ENCODE assay signal across 8 cellular contexts in the genomic region with DNA sequence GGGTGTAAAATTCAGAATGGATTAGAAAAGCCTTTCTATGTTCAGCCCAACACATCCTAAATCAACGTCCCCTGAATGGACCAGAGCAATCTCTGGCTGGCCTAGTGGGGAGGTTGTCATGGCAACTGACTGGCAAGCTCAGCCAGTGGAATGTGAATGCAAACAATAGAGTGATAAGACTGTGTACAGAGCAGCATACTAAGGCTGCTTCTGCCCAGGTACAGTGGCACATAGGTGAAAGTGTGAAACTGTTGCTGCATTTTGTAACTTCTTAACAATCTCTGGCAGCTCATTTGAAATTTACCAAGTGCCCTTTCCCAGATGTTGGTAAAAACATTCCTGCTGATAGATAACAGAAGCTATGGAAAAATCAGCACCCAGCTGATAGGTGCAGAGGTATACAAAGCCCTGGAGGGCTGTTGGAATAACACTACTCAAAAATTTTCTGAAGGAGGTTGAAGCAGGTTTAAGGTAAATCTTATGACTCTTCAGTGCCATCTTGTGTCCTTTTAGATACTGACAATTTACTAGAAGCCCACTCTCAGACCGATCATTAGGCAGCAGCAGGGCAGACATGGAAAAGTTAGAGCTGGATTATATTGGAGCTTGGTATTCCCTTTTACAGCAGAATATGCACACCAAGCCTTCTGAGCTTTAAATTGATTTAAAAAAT.
DNase-seq lines count a peak whose midpoint lies in the region; FAIRE-seq and TF ChIP-seq lines count a peak whose summit lies in the region.

No MANE protein-coding gene starts in this region.

- H3K4me3 Mint-ChIP-seq in nephron progenitor cell = no peak overlapping the region

- H3K27ac ChIP-seq in 22Rv1 (no peak overlapping the region), fibroblast of lung (ENCODE audit: insufficient read depth, low read length) (no peak overlapping the region)

- H3K4me1 Mint-ChIP-seq in nephron progenitor cell = peaks cover 33% of the 10 kb centered on the region

- H3K27me3 ChIP-seq in fibroblast of lung (ENCODE audit: control insufficient read depth, insufficient read depth, low read length) = no peaks in the 10 kb centered on the region

- TF ChIP-seq CTCF in 22Rv1 (IDR thresholded peaks at IDR 0.05) (peak; percentile 72), GM10248 (IDR thresholded peaks at IDR 0.05; ENCODE audit: control extremely low read depth, extremely low read depth, low read depth, missing control alignments) (peak; percentile 37), fibroblast of lung (conservative IDR thresholded peaks at IDR 0.05 in 1 of 2, IDR thresholded peaks at IDR 0.05 in 1 of 2; ENCODE audit: low read depth in 1 of 2, low read length in 2 of 2) (peak; percentile 17 to 44), nephron progenitor cell (IDR thresholded peaks at IDR 0.05) (peak; percentile 57)

- no peaks in the 10 kb centered on the region for H3K79me2 ChIP-seq in fibroblast of lung (ENCODE audit: control insufficient read depth, insufficient read depth, low read length)

- POLR2A ChIA-PET in GM10248 (lab: Yijun Ruan, JAX) = no interaction called here

- H3K4me3 ChIP-seq in fibroblast of lung (replicated peaks in 1 of 4; ENCODE audit: control extremely low read depth in 1 of 4, insufficient read depth in 1 of 4, low read depth in 3 of 4, low read length in 4 of 4) = no peak overlapping the region

- peaks cover 3% of the 10 kb centered on the region for H3K27me3 Mint-ChIP-seq in nephron progenitor cell (ENCODE audit: low read depth, poor library complexity)

- no peaks in the 10 kb centered on the region for H3K9me3 ChIP-seq in fibroblast of lung (ENCODE audit: control insufficient read depth, insufficient read depth, low read depth, low read length)

- H3K27ac Mint-ChIP-seq in nephron progenitor cell = no peak overlapping the region

- H3K9me3 Mint-ChIP-seq in nephron progenitor cell = no peaks in the 10 kb centered on the region

- H2AFZ ChIP-seq in fibroblast of lung (ENCODE audit: low read length) = no peak overlapping the region

- CTCF ChIA-PET in GM10248 (lab: Yijun Ruan, JAX) = interaction anchor here (0.6 to 3.5 kb wide), 42 partner anchors 9 to 1552 kb away, joined by 3 to 49 read pairs (median 5); a partner anchor contains a TSS

- H3K4me1 ChIP-seq in fibroblast of lung (ENCODE audit: control insufficient read depth, extremely low read depth, insufficient read depth, low read length) = no peaks in the 10 kb centered on the region

- no peak for FAIRE-seq in HTR-8/SVneo (lab: Jason Lieb, UNC)

- H3K4me2 ChIP-seq in fibroblast of lung (ENCODE audit: extremely low read depth, insufficient read depth, low read length) = no peak overlapping the region

- H3K9ac ChIP-seq in fibroblast of lung (ENCODE audit: insufficient read depth, low read length) = no peak overlapping the region

- peak; percentile 26 for DNase-seq in GM10248 (ENCODE audit: extremely low spot score)
- peak; percentile 23 for DNase-seq in HTR-8/SVneo (ENCODE audit: insufficient read length, low spot score)
- peak; percentile 28 to 29 for DNase-seq in SHP77 (lab: John Stamatoyannopoulos, UW)
- peak; percentile 17 to 57 for DNase-seq in fibroblast of lung (ENCODE audit: low read depth in 2 of 2)
- DNase-seq in nephron progenitor cell = peak; percentile 32
- no peak for DNase-seq in activated naive CD4-positive, alpha-beta T cell treated with anti-CD3 and anti-CD28 coated beads, Interleukin-2, amount 50 U/mL, for 16 hours
- no peak for DNase-seq in activated T-cell treated with anti-CD3 and anti-CD28 coated beads for 4 hours

- no peaks in the 10 kb centered on the region for H3K36me3 Mint-ChIP-seq in nephron progenitor cell (ENCODE audit: low read depth)

- no peaks in the 10 kb centered on the region for H4K20me1 ChIP-seq in fibroblast of lung (ENCODE audit: control insufficient read depth, extremely low read depth, insufficient read depth, low read length)

- no peaks in the 10 kb centered on the region for H3K36me3 ChIP-seq in fibroblast of lung (ENCODE audit: control insufficient read depth, insufficient read depth, low read length)

Comparison
In these comparisons a context has a peak if more than half of its experiments do, and no peak if none do; other contexts are left out.
1. DNase-seq: peak in GM10248 (single experiment), HTR-8/SVneo (single experiment), SHP77 (2 of 2), fibroblast of lung (2 of 2) and nephron progenitor cell (single experiment); none in activated naive CD4-positive, alpha-beta T cell treated with anti-CD3 and anti-CD28 coated beads, Interleukin-2, amount 50 U/mL, for 16 hours (single experiment) and activated T-cell treated with anti-CD3 and anti-CD28 coated beads for 4 hours (single experiment).
2. Peak in every context shown above with its lines, with median percentiles within 50 percentile points of each other: CTCF ChIP-seq.